ENCODE assay signal across 2 cellular contexts in genomic region chr16:87044031-87044380, GRCh38.
TF ChIP-seq lines count a peak whose summit lies in the region.

No MANE protein-coding gene starts in this region.

TF ChIP-seq in IMR-90, 13 proteins besides CTCF, POLR2A, EP300 and RAD21:
- no peak for TF ChIP-seq RFX5 (IDR thresholded peaks at IDR 0.05; ENCODE audit: low read depth, low read length)
- no peak for TF ChIP-seq ELK1 (IDR thresholded peaks at IDR 0.05; ENCODE audit: borderline replicate concordance, low read depth, low read length)

TF ChIP-seq in H1, 55 proteins besides CTCF, POLR2A, EP300 and RAD21:
- TF ChIP-seq, protein P1, sequence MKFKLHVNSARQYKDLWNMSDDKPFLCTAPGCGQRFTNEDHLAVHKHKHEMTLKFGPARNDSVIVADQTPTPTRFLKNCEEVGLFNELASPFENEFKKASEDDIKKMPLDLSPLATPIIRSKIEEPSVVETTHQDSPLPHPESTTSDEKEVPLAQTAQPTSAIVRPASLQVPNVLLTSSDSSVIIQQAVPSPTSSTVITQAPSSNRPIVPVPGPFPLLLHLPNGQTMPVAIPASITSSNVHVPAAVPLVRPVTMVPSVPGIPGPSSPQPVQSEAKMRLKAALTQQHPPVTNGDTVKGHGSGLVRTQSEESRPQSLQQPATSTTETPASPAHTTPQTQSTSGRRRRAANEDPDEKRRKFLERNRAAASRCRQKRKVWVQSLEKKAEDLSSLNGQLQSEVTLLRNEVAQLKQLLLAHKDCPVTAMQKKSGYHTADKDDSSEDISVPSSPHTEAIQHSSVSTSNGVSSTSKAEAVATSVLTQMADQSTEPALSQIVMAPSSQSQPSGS (IDR thresholded peaks at IDR 0.05; ENCODE audit: low read length), result no peak
- TF ChIP-seq GTF2F1 (IDR thresholded peaks at IDR 0.05; ENCODE audit: borderline replicate concordance, low read depth, low read length) (no peak), GABPA (IDR thresholded peaks at IDR 0.05; ENCODE audit: borderline replicate concordance, insufficient read depth, low read length) (no peak), ATF3 (IDR thresholded peaks at IDR 0.05; ENCODE audit: insufficient read depth, low read depth, low read length) (no peak), SP1 (IDR thresholded peaks at IDR 0.05; ENCODE audit: low read depth, low read length) (no peak), NANOG (IDR thresholded peaks at IDR 0.05; ENCODE audit: insufficient read depth, low read depth, low read length, poor library complexity, severe bottlenecking) (no peak), SIRT6 (IDR thresholded peaks at IDR 0.05; ENCODE audit: low read length) (no peak), EZH2 (IDR thresholded peaks at IDR 0.05; ENCODE audit: low read depth, low read length, severe bottlenecking) (no peak), TEAD4 (IDR thresholded peaks at IDR 0.05; ENCODE audit: low read depth, low read length) (no peak), TAF1 (IDR thresholded peaks at IDR 0.05; ENCODE audit: low read depth, low read length) (no peak), SRF (IDR thresholded peaks at IDR 0.05; ENCODE audit: low read depth, low read length) (no peak)
